ENCODE assay signal across 8 cellular contexts in genomic region chr11:67429038-67429668, GRCh38. TPM values are rescaled to one million over a fixed set of nuclear protein-coding genes. Genes with fewer than 3 reads are reported as not detected.
DNase-seq lines count a peak whose midpoint lies in the region; ATAC-seq, FAIRE-seq and TF ChIP-seq lines count a peak whose summit lies in the region.

No MANE protein-coding gene starts in this region.

- peak overlapping the region; percentile 86 for H3K27ac ChIP-seq in CD4-positive, alpha-beta T cell (ENCODE audit: low read depth, low read length)
- peak overlapping the region; percentile 47 for H3K27ac ChIP-seq in OCI-LY3 (ENCODE audit: low read length)
- no peak overlapping the region for H3K27ac ChIP-seq in endothelial cell of umbilical vein (ENCODE audit: insufficient read depth, low read depth, low read length)
- no peak overlapping the region for H3K27ac ChIP-seq in neuronal stem cell (replicated peaks; ENCODE audit: low read length)

- H3K4me2 ChIP-seq in OCI-LY3 (ENCODE audit: low read length) (peak overlapping the region; percentile 82), endothelial cell of umbilical vein (ENCODE audit: insufficient read depth, low read length) (peak overlapping the region; percentile 49), neuronal stem cell (ENCODE audit: insufficient read depth, low read length, poor library complexity, severe bottlenecking) (peak overlapping the region; percentile 93)

- H2BK15ac ChIP-seq in neuronal stem cell (ENCODE audit: low read length) = no peak overlapping the region

- FAIRE-seq in endothelial cell of umbilical vein (lab: Jason Lieb, UNC) (no peak), frontal cortex (lab: Jason Lieb, UNC) (no peak)

- H3K79me2 ChIP-seq in OCI-LY3 (ENCODE audit: low read length) (peaks cover 19% of the 10 kb centered on the region), endothelial cell of umbilical vein (ENCODE audit: control insufficient read depth, insufficient read depth, low read length) (peaks cover 10% of the 10 kb centered on the region)

- no peak overlapping the region for H3K18ac ChIP-seq in neuronal stem cell (ENCODE audit: low read length)

- H2AFZ ChIP-seq in OCI-LY3 (ENCODE audit: low read depth, low read length) = no peak overlapping the region
- no peak overlapping the region for H2AFZ ChIP-seq in endothelial cell of umbilical vein (ENCODE audit: low read depth, low read length)
- H2AFZ ChIP-seq in neuronal stem cell (ENCODE audit: low read length) = no peak overlapping the region

- no peak overlapping the region for H3K23ac ChIP-seq in neuronal stem cell (ENCODE audit: low read depth, low read length, poor library complexity)

- intact Hi-C loops in CD4-positive, alpha-beta T cell (cut with DNase I, micrococcal nuclease) = loop anchor here in 1 of 2 experiments (2.0 kb wide), 2 partner anchors 28 to 78 kb away; partner anchors contain the start of gene PPP1CA
- intact Hi-C loops in endothelial cell of umbilical vein (cut with micrococcal nuclease) = loop anchor here (2.0 kb wide), 1 partner anchor 40 kb away; the partner anchor contains the start of gene TMEM134

- dilution Hi-C loops in endothelial cell of umbilical vein (cut with MboI; ENCODE audit: extremely low pct_ligation_motif_present, low sequenced_read_pairs) = no loop called here

- no peaks in the 10 kb centered on the region for H3K9me1 ChIP-seq in endothelial cell of umbilical vein (replicated peaks; ENCODE audit: control insufficient read depth, extremely low read depth, insufficient read depth, low read length)

- POLR2A ChIA-PET in CD4-positive, alpha-beta T cell (lab: Charles Lee) = interaction anchor here (0.8 to 17.7 kb wide), 9 partner anchors 9 to 1930 kb away, joined by 3 to 411 read pairs (median 15); partner anchors contain the start of genes AIP, CARNS1, CORO1B and MALAT1
- POLR2A ChIA-PET in endothelial cell of umbilical vein (lab: Charles Lee) = no interaction called here

- H3K27ac Mint-ChIP-seq in CD4-positive, alpha-beta T cell = peak overlapping the region; percentile 96

- H3K27me3 ChIP-seq in CD4-positive, alpha-beta T cell (ENCODE audit: control insufficient read depth, insufficient read depth, low read length) = no peaks in the 10 kb centered on the region
- H3K27me3 ChIP-seq in OCI-LY3 (ENCODE audit: low read depth, low read length) = no peaks in the 10 kb centered on the region
- no peaks in the 10 kb centered on the region for H3K27me3 ChIP-seq in endothelial cell of umbilical vein (ENCODE audit: control insufficient read depth in 2 of 2, insufficient read depth in 2 of 2, low read length in 2 of 2)
- H3K27me3 ChIP-seq in neuronal stem cell (ENCODE audit: control insufficient read depth in 3 of 3, insufficient read depth in 3 of 3, low read depth in 1 of 3, low read length in 3 of 3) = no peaks in the 10 kb centered on the region

- H3K4ac ChIP-seq in neuronal stem cell (ENCODE audit: low read length) = no peak overlapping the region

- CTCF ChIA-PET in CD4-positive, alpha-beta T cell (lab: Charles Lee) = interaction anchor here (1.5 kb wide), 1 partner anchor 47 kb away, joined by 5 read pairs; no protein-coding TSS in a partner anchor
- CTCF ChIA-PET in endothelial cell of umbilical vein (lab: Charles Lee) = interaction anchor here (1.8 kb wide), 1 partner anchor 28 kb away, joined by 8 read pairs; the partner anchor contains the start of gene PPP1CA

- peaks cover 18% of the 10 kb centered on the region for H3K36me3 ChIP-seq in OCI-LY3 (replicated peaks; ENCODE audit: low read depth, low read length)
- H3K36me3 ChIP-seq in endothelial cell of umbilical vein (ENCODE audit: control insufficient read depth in 2 of 2, extremely low read depth in 1 of 2, insufficient read depth in 2 of 2, low read length in 2 of 2) = peaks cover 0 to 21% of the 10 kb centered on the region in 2 experiments
- H3K36me3 ChIP-seq in neuronal stem cell (replicated peaks in 1 of 2; ENCODE audit: control insufficient read depth in 2 of 2, insufficient read depth in 2 of 2, low read length in 2 of 2) = peaks cover 19 to 43% of the 10 kb centered on the region in 2 donors

- H3K79me1 ChIP-seq in neuronal stem cell (ENCODE audit: low read depth, low read length) = peaks cover 5% of the 10 kb centered on the region

- H3K4me3 Mint-ChIP-seq in CD4-positive, alpha-beta T cell = peak overlapping the region; percentile 98

- TF ChIP-seq CTCF in CD4-positive, alpha-beta T cell (IDR thresholded peaks at IDR 0.05) = no peak
- TF ChIP-seq CTCF in OCI-LY3 (IDR thresholded peaks at IDR 0.05; ENCODE audit: low read depth, low read length) (no peak), endothelial cell of umbilical vein (IDR thresholded peaks at IDR 0.05; ENCODE audit: extremely low read depth in 1 of 2, insufficient read depth in 1 of 2, low read depth in 1 of 2, low read length in 2 of 2) (no peak)

- H2AK5ac ChIP-seq in neuronal stem cell (ENCODE audit: low read depth, low read length) = peak overlapping the region; percentile 48

- no peaks in the 10 kb centered on the region for H3K9me3 ChIP-seq in CD4-positive, alpha-beta T cell (ENCODE audit: control insufficient read depth, low read length)
- H3K9me3 ChIP-seq in OCI-LY3 (ENCODE audit: insufficient read depth, low read length) (no peaks in the 10 kb centered on the region), endothelial cell of umbilical vein (replicated peaks; ENCODE audit: control insufficient read depth, insufficient read depth, low read length) (no peaks in the 10 kb centered on the region), neuronal stem cell (replicated peaks in 1 of 2; ENCODE audit: control insufficient read depth in 2 of 2, insufficient read depth in 1 of 2, low read depth in 1 of 2, low read length in 2 of 2) (no peaks in the 10 kb centered on the region)

- peak overlapping the region; percentile 87 for H3K9ac ChIP-seq in OCI-LY3 (ENCODE audit: low read length)
- peak overlapping the region; percentile 66 for H3K9ac ChIP-seq in endothelial cell of umbilical vein (replicated peaks; ENCODE audit: extremely low read depth, insufficient read depth, low read length)
- peak overlapping the region; percentile 97 for H3K9ac ChIP-seq in neuronal stem cell (ENCODE audit: low read depth, low read length, poor library complexity)

- H3K4me3 ChIP-seq in OCI-LY3 (ENCODE audit: low read length) = peak overlapping the region; percentile 86
- peak overlapping the region; percentile 46 to 91 (median 75) for H3K4me3 ChIP-seq in endothelial cell of umbilical vein (replicated peaks in 1 of 3; ENCODE audit: insufficient read depth in 1 of 3, low read depth in 1 of 3, low read length in 3 of 3)
- H3K4me3 ChIP-seq in neuronal stem cell (ENCODE audit: low read length in 2 of 2) = peak overlapping the region; percentile 88 to 98

- H3K4me1 ChIP-seq in OCI-LY3 (ENCODE audit: low read length) = peaks cover 22% of the 10 kb centered on the region
- no peaks in the 10 kb centered on the region for H3K4me1 ChIP-seq in endothelial cell of umbilical vein (ENCODE audit: control insufficient read depth, extremely low read depth, insufficient read depth, low read length)
- H3K4me1 ChIP-seq in neuronal stem cell (ENCODE audit: control insufficient read depth in 2 of 2, insufficient read depth in 1 of 2, low read depth in 1 of 2, low read length in 2 of 2) = peaks cover 7 to 10% of the 10 kb centered on the region in 2 donors

- H3K4me1 Mint-ChIP-seq in CD4-positive, alpha-beta T cell (ENCODE audit: low read depth) = peaks cover 42% of the 10 kb centered on the region

- H2BK5ac ChIP-seq in neuronal stem cell (ENCODE audit: low read length) = no peak overlapping the region

- no peaks in the 10 kb centered on the region for H3K9me3 Mint-ChIP-seq in CD4-positive, alpha-beta T cell

- no peak overlapping the region for H2BK120ac ChIP-seq in neuronal stem cell (ENCODE audit: low read depth, low read length)

- BruUV-seq in endothelial cell of umbilical vein (replicated peaks; lab: Mats Ljungman, UMichigan) = no TSS peak

- no peak overlapping the region for H3K14ac ChIP-seq in neuronal stem cell (ENCODE audit: low read length)

- no peak for TF ChIP-seq POLR2A in endothelial cell of umbilical vein (IDR thresholded peaks at IDR 0.05; ENCODE audit: low read depth, low read length)

- peaks cover 49% of the 10 kb centered on the region for H3K36me3 Mint-ChIP-seq in CD4-positive, alpha-beta T cell (ENCODE audit: low read depth)

- ATAC-seq in CD4-positive, alpha-beta T cell (ENCODE audit: poor library complexity) = no peak
- ATAC-seq in GM21529 (IDR thresholded peaks at IDR 0.05; ENCODE audit: unreplicated experiment) = no peak

- H2BK12ac ChIP-seq in neuronal stem cell (ENCODE audit: low read length) = no peak overlapping the region

- no peak overlapping the region for H4K8ac ChIP-seq in neuronal stem cell (ENCODE audit: low read depth, low read length)

- peak overlapping the region; percentile 11 for H4K91ac ChIP-seq in neuronal stem cell (ENCODE audit: low read depth, low read length, poor library complexity)

- H4K20me1 ChIP-seq in OCI-LY3 (ENCODE audit: insufficient read depth, low read length) (no peaks in the 10 kb centered on the region), endothelial cell of umbilical vein (replicated peaks; ENCODE audit: control insufficient read depth, extremely low read depth, insufficient read depth, low read length) (no peaks in the 10 kb centered on the region)

- no peak for DNase-seq in CD4-positive, alpha-beta T cell
- DNase-seq in endothelial cell of umbilical vein (ENCODE audit: low read depth, low spot score) = no peak
- no peak for DNase-seq in neuronal stem cell (ENCODE audit: low spot score)
- no peak for DNase-seq in frontal cortex (ENCODE audit: low spot score in 2 of 2)
- no peak for DNase-seq in SHP77 treated with DMSO at 0.1 percent for 48 hours (lab: John Stamatoyannopoulos, UW)
- no peak for DNase-seq in amygdala (lab: John Stamatoyannopoulos, UW)

- whole genome bisulfite sequencing in neuronal stem cell (ENCODE audit: extremely low coverage in 2 of 2, insufficient read length in 2 of 2, insufficient replicate concordance in 1 of 2), 2 donors = no CpG with 5 or more reads among the region's 12 CpGs

- no peaks in the 10 kb centered on the region for H3K27me3 Mint-ChIP-seq in CD4-positive, alpha-beta T cell

RNA-seq across cellular contexts. Expression of gene RPS6KB2, which starts 0.9 kb away (rescaled TPM):
- 10 to 100 TPM; 69.3 to 72.0 TPM for total RNA-seq in CD4-positive, alpha-beta T cell
- total RNA-seq in endothelial cell of umbilical vein = 47.8 and 53.8 TPM in 2 replicates
- 60.0 and 70.0 TPM in 2 replicates for polyA plus RNA-seq in endothelial cell of umbilical vein
- polyA plus RNA-seq in endothelial cell of umbilical vein (2011; cell fraction: cytosol; rRNA removed) = 52.4 and 60.7 TPM in 2 replicates
- polyA plus RNA-seq in endothelial cell of umbilical vein (2011; cell fraction: nucleus; rRNA removed) = 91.2 and 103 TPM in 2 replicates
- polyA plus RNA-seq in endothelial cell of umbilical vein (2012) = 37.7 and 41.2 TPM in 2 replicates
- polyA minus RNA-seq in endothelial cell of umbilical vein = 43.2 and 44.7 TPM in 2 replicates
- polyA minus RNA-seq in endothelial cell of umbilical vein (2011; cell fraction: cytosol; rRNA and poly(A)+ RNA removed) = 47.2 TPM
- 20.7 and 23.7 TPM in 2 replicates for polyA minus RNA-seq in endothelial cell of umbilical vein (2011; cell fraction: nucleus; rRNA and poly(A)+ RNA removed)
- 26.4 TPM for polyA plus RNA-seq in neuronal stem cell (2013, experiment 1 of 2)
- polyA plus RNA-seq in neuronal stem cell (2013, experiment 2 of 2) = 24.3 TPM
- total RNA-seq in frontal cortex = 15.1 TPM

RNA-seq across cellular contexts. Expression of gene PTPRCAP, which starts 8.3 kb away (rescaled TPM):
- 100 to 1,000 TPM; 129 to 134 TPM for total RNA-seq in CD4-positive, alpha-beta T cell
- total RNA-seq in endothelial cell of umbilical vein (1.4 TPM in 1 of 2 replicates, not detected in the other), frontal cortex (not detected)
- polyA plus RNA-seq in endothelial cell of umbilical vein = 3.6 and 6.5 TPM in 2 replicates
- 0.66 and 0.99 TPM in 2 replicates for polyA plus RNA-seq in endothelial cell of umbilical vein (2011; cell fraction: cytosol; rRNA removed)
- 15.0 and 16.6 TPM in 2 replicates for polyA plus RNA-seq in endothelial cell of umbilical vein (2011; cell fraction: nucleus; rRNA removed)
- 0.47 and 0.74 TPM in 2 replicates for polyA plus RNA-seq in endothelial cell of umbilical vein (2012)
- polyA minus RNA-seq in endothelial cell of umbilical vein = 0.79 and 0.85 TPM in 2 replicates
- polyA minus RNA-seq in endothelial cell of umbilical vein (2011; cell fraction: cytosol; rRNA and poly(A)+ RNA removed) = not detected
- 0.38 and 1.3 TPM in 2 replicates for polyA minus RNA-seq in endothelial cell of umbilical vein (2011; cell fraction: nucleus; rRNA and poly(A)+ RNA removed)
- 0.49 TPM for polyA plus RNA-seq in neuronal stem cell (2013, experiment 1 of 2)
- polyA plus RNA-seq in neuronal stem cell (2013, experiment 2 of 2) = 0.71 TPM

RNA-seq across cellular contexts. Expression of gene CARNS1, which starts 13.7 kb away (rescaled TPM):
- 1 to 10 TPM; 9.9 to 10.0 TPM for total RNA-seq in CD4-positive, alpha-beta T cell
- total RNA-seq in endothelial cell of umbilical vein (0.16 and 0.35 TPM in 2 replicates), frontal cortex (under 0.01 TPM)
- polyA plus RNA-seq in endothelial cell of umbilical vein = 0.14 and 0.27 TPM in 2 replicates
- 0.04 and 0.08 TPM in 2 replicates for polyA plus RNA-seq in endothelial cell of umbilical vein (2011; cell fraction: cytosol; rRNA removed)
- 0.62 and 0.76 TPM in 2 replicates for polyA plus RNA-seq in endothelial cell of umbilical vein (2011; cell fraction: nucleus; rRNA removed)
- 0.11 and 0.16 TPM in 2 replicates for polyA plus RNA-seq in endothelial cell of umbilical vein (2012)
- polyA minus RNA-seq in endothelial cell of umbilical vein = 0.13 and 0.22 TPM in 2 replicates
- polyA minus RNA-seq in endothelial cell of umbilical vein (2011; cell fraction: cytosol; rRNA and poly(A)+ RNA removed) = not detected
- polyA minus RNA-seq in endothelial cell of umbilical vein (2011; cell fraction: nucleus; rRNA and poly(A)+ RNA removed) = 0.19 TPM in 1 of 2 replicates, not detected in the other
- 0.11 TPM for polyA plus RNA-seq in neuronal stem cell (2013, experiment 1 of 2)
- polyA plus RNA-seq in neuronal stem cell (2013, experiment 2 of 2) = 0.10 TPM

RNA-seq across cellular contexts. Expression of gene CORO1B, which starts 14.1 kb away (rescaled TPM):
- 10 to 100 TPM; 25.8 to 30.2 TPM for total RNA-seq in CD4-positive, alpha-beta T cell
- total RNA-seq in endothelial cell of umbilical vein = 126 and 142 TPM in 2 replicates
- polyA plus RNA-seq in endothelial cell of umbilical vein = 197 and 236 TPM in 2 replicates
- 119 and 178 TPM in 2 replicates for polyA plus RNA-seq in endothelial cell of umbilical vein (2011; cell fraction: cytosol; rRNA removed)
- polyA plus RNA-seq in endothelial cell of umbilical vein (2011; cell fraction: nucleus; rRNA removed) = 136 and 160 TPM in 2 replicates
- polyA plus RNA-seq in endothelial cell of umbilical vein (2012) = 77.0 and 130 TPM in 2 replicates
- polyA minus RNA-seq in endothelial cell of umbilical vein = 97.2 and 116 TPM in 2 replicates
- 59.2 TPM for polyA minus RNA-seq in endothelial cell of umbilical vein (2011; cell fraction: cytosol; rRNA and poly(A)+ RNA removed)
- 36.0 and 65.5 TPM in 2 replicates for polyA minus RNA-seq in endothelial cell of umbilical vein (2011; cell fraction: nucleus; rRNA and poly(A)+ RNA removed)
- polyA plus RNA-seq in neuronal stem cell (2013, experiment 1 of 2) = 42.6 TPM
- 44.9 TPM for polyA plus RNA-seq in neuronal stem cell (2013, experiment 2 of 2)
- 24.1 TPM for total RNA-seq in frontal cortex

RNA-seq across cellular contexts. Expression of gene GPR152, which starts 23.4 kb away (rescaled TPM):
- not detected for total RNA-seq in CD4-positive, alpha-beta T cell
- total RNA-seq in endothelial cell of umbilical vein (not detected in 2 replicates), frontal cortex (not detected)
- polyA plus RNA-seq in endothelial cell of umbilical vein = not detected in 2 replicates
- not detected in 2 replicates for polyA plus RNA-seq in endothelial cell of umbilical vein (2011; cell fraction: cytosol; rRNA removed)
- polyA plus RNA-seq in endothelial cell of umbilical vein (2011; cell fraction: nucleus; rRNA removed) = not detected in 2 replicates
- polyA plus RNA-seq in endothelial cell of umbilical vein (2012) = not detected in 2 replicates
- polyA minus RNA-seq in endothelial cell of umbilical vein = not detected in 2 replicates
- polyA minus RNA-seq in endothelial cell of umbilical vein (2011; cell fraction: cytosol; rRNA and poly(A)+ RNA removed) = not detected
- polyA minus RNA-seq in endothelial cell of umbilical vein (2011; cell fraction: nucleus; rRNA and poly(A)+ RNA removed) = not detected in 2 replicates
- not detected for polyA plus RNA-seq in neuronal stem cell (2013, experiment 1 of 2)
- polyA plus RNA-seq in neuronal stem cell (2013, experiment 2 of 2) = not detected

Comparison
In these comparisons a context has a peak if more than half of its experiments do, and no peak if none do; other contexts are left out.
1. H3K27ac ChIP-seq: peak in CD4-positive, alpha-beta T cell (single experiment) and OCI-LY3 (single experiment); none in endothelial cell of umbilical vein (single experiment) and neuronal stem cell (single experiment).
2. RNA of gene PTPRCAP, which starts 8.3 kb away (total RNA-seq): 129 to 134 TPM in CD4-positive, alpha-beta T cell; 1.4 TPM in endothelial cell of umbilical vein and not detected in frontal cortex (single experiment); every median in the first group is over 10 times any median in the second.
3. Peak in every context shown above with its lines, with median percentiles within 50 percentile points of each other: H3K4me2 ChIP-seq, H3K4me3 ChIP-seq and H3K9ac ChIP-seq.